In the genomic region with DNA sequence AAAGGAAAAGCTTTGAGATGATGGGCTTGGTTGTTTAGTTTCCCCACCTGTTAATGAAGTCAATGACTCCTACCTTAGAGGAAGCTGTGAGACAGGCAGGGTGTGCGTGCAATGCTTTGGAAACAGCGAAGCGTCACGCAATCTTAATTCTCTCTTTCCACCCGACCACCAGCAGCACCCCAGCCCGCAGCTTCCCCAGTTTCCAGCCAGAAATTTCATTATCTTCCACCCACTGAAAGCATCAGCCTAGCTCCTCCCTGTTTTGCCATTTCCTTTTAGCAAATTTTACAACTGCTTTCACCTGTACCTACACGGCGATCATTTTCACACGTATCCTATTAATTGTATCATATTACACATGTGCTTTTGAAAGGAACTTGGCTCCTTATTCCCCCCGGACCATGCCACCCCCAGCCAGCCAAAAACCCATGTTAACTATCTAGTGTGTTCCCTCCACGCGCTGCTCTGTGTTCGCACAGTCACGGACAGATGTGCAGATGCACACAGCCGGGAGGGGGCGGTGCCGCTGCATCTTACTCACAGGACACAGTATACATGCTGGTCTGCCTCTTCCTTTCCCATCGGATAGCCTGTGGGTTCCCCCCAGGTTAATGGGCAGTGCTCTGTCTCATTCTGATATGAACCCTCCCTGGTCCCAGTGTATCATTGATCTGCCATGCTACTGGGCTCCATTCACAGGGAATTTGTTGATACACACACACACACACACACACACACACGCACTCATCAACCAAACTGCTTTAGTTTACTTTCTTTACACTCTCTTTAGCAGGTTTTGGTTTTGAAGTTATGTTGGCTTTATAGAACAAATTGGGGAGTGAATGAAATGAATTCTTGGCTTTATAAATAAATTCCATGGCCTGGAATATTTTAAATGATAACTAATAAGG, we compare ENCODE assay signal across 8 cellular contexts. TPM values are rescaled to one million over a fixed set of nuclear protein-coding genes. Genes with fewer than 3 reads are reported as not detected.
DNase-seq lines count a peak whose midpoint lies in the region; ATAC-seq, FAIRE-seq and TF ChIP-seq lines count a peak whose summit lies in the region.

No MANE protein-coding gene starts in this region.

- H3K27me3 ChIP-seq in esophagus muscularis mucosa (no peaks in the 10 kb centered on the region), parathyroid adenoma (ENCODE audit: control insufficient read depth, insufficient read depth, low read length) (no peaks in the 10 kb centered on the region)

- peak; percentile 99 to 100 for ATAC-seq in A549

- H3K79me2 ChIP-seq in parathyroid adenoma: no peaks in the 10 kb centered on the region

- peak; percentile 80 for TF ChIP-seq CTCF in A549 (IDR thresholded peaks at IDR 0.05)
- peak in 2 of 3 experiments; percentile 28 to 47 for TF ChIP-seq CTCF in esophagus muscularis mucosa (IDR thresholded peaks at IDR 0.05)
- peak; percentile 40 for TF ChIP-seq CTCF in parathyroid adenoma (IDR thresholded peaks at IDR 0.05)

- TF ChIP-seq EP300 in A549 (IDR thresholded peaks at IDR 0.05) (no peak), esophagus muscularis mucosa (IDR thresholded peaks at IDR 0.05) (no peak)

- peak; percentile 65 to 79 for DNase-seq in A549 (ENCODE audit: low read depth in 1 of 2, low spot score in 1 of 2)
- no peak for DNase-seq in GM18507 (ENCODE audit: extremely low spot score, insufficient read length, low read depth)
- peak; percentile 73 for DNase-seq in HK-2 (ENCODE audit: unreplicated experiment)
- DNase-seq in NOMO-1 treated with DMSO at 0.1 percent for 48 hours (lab: John Stamatoyannopoulos, UW; ENCODE audit: unreplicated experiment): peak; percentile 45
- DNase-seq in activated CD8-positive, alpha-beta memory T cell treated with anti-CD3 and anti-CD28 coated beads, Interleukin-2, amount 50 U/mL, for 4 hours: peak; percentile 46
- DNase-seq in esophagus muscularis mucosa (ENCODE audit: extremely low spot score): peak; percentile 91
- DNase-seq in epidermal melanocyte (ENCODE audit: insufficient read length, low spot score): no peak

- H2AFZ ChIP-seq in parathyroid adenoma: peak overlapping the region; percentile 22

- no peak overlapping the region for H3K4me3 ChIP-seq in A549
- H3K4me3 ChIP-seq in esophagus muscularis mucosa: no peak overlapping the region
- no peak overlapping the region for H3K4me3 ChIP-seq in parathyroid adenoma (ENCODE audit: low read depth, low read length)

- TF ChIP-seq RAD21 in A549 (conservative IDR thresholded peaks at IDR 0.05 in 1 of 2, IDR thresholded peaks at IDR 0.05 in 1 of 2): peak; percentile 95 to 97

- CTCF ChIA-PET in A549 (lab: Yijun Ruan, JAX): interaction anchor here (0.6 to 1.5 kb wide), 47 partner anchors 9 to 456 kb away, joined by 3 to 12 read pairs (median 4); a partner anchor contains a TSS

- H3K4me2 ChIP-seq in A549: peak overlapping the region; percentile 30
- H3K4me2 ChIP-seq in parathyroid adenoma (ENCODE audit: low read length): no peak overlapping the region

- FAIRE-seq in A549 (lab: Jason Lieb, UNC): no peak
- FAIRE-seq in GM18507 (lab: Jason Lieb, UNC): peak; percentile 44

- TF ChIP-seq POLR2A in A549 (IDR thresholded peaks at IDR 0.05; ENCODE audit: low read length): no peak
- no peak for TF ChIP-seq POLR2A in esophagus muscularis mucosa (IDR thresholded peaks at IDR 0.05; ENCODE audit: low read depth)

- POLR2A ChIA-PET in A549 (lab: Yijun Ruan, JAX): no interaction called here

- no peak overlapping the region for H3K9ac ChIP-seq in parathyroid adenoma

- 0 out of 3 replicates have a peak, but pooled peaks cover 5% of the 10 kb centered on the region for H3K9me3 ChIP-seq in A549
- H3K9me3 ChIP-seq in esophagus muscularis mucosa: no peaks in the 10 kb centered on the region
- no peaks in the 10 kb centered on the region for H3K9me3 ChIP-seq in parathyroid adenoma (ENCODE audit: control insufficient read depth, low read length)

- H3K4me1 ChIP-seq in A549 (no peaks in the 10 kb centered on the region), esophagus muscularis mucosa (peaks cover 0 to 15% (median 10%) of the 10 kb centered on the region in 4 donors), parathyroid adenoma (no peaks in the 10 kb centered on the region)

- WGBS in A549 (ENCODE audit: missing lambda C conversion rate): 32% methylated on average over 19 of the region's 19 CpGs
- WGBS in esophagus muscularis mucosa: 83% methylated on average over 19 of the region's 19 CpGs

- intact Hi-C loops in esophagus muscularis mucosa (cut with DNase I): no loop called here

- no peaks in the 10 kb centered on the region for H3K36me3 ChIP-seq in esophagus muscularis mucosa
- no peaks in the 10 kb centered on the region for H3K36me3 ChIP-seq in parathyroid adenoma (ENCODE audit: control insufficient read depth, insufficient read depth, low read length)

- H3K27ac ChIP-seq in A549: no peak overlapping the region
- H3K27ac ChIP-seq in esophagus muscularis mucosa (replicated peaks in 1 of 4): no peak overlapping the region
- H3K27ac ChIP-seq in parathyroid adenoma: no peak overlapping the region

TF ChIP-seq in A549, 52 proteins besides CTCF, POLR2A, EP300 and RAD21:
- TF ChIP-seq, protein P1, sequence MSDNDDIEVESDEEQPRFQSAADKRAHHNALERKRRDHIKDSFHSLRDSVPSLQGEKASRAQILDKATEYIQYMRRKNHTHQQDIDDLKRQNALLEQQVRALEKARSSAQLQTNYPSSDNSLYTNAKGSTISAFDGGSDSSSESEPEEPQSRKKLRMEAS (IDR thresholded peaks at IDR 0.05): peak; percentile 39; the same call in 1 of the 2 replicates
- TF ChIP-seq CBX2 (IDR thresholded peaks at IDR 0.05; ENCODE audit: borderline replicate concordance, low read depth) (no peak), NPAS2 (CRISPR knock-in tag; IDR thresholded peaks at IDR 0.05; ENCODE audit: borderline replicate concordance) (no peak), ZSCAN20 (CRISPR knock-in tag; IDR thresholded peaks at IDR 0.05) (no peak), EHMT2 (IDR thresholded peaks at IDR 0.05; ENCODE audit: low read depth) (no peak), POLR2AphosphoS2 (conservative IDR thresholded peaks at IDR 0.05; ENCODE audit: low read length) (no peak), CEBPB (IDR thresholded peaks at IDR 0.05) (no peak), JUN (IDR thresholded peaks at IDR 0.05) (no peak), HOXA7 (CRISPR knock-in tag; IDR thresholded peaks at IDR 0.05) (no peak), MAZ (IDR thresholded peaks at IDR 0.05; ENCODE audit: borderline replicate concordance, low read depth, low read length) (no peak), ESRRA (IDR thresholded peaks at IDR 0.05; ENCODE audit: borderline replicate concordance, low read length) (no peak), SMC3 (IDR thresholded peaks at IDR 0.05) (peak; percentile 90)
- TF ChIP-seq, protein P2, sequence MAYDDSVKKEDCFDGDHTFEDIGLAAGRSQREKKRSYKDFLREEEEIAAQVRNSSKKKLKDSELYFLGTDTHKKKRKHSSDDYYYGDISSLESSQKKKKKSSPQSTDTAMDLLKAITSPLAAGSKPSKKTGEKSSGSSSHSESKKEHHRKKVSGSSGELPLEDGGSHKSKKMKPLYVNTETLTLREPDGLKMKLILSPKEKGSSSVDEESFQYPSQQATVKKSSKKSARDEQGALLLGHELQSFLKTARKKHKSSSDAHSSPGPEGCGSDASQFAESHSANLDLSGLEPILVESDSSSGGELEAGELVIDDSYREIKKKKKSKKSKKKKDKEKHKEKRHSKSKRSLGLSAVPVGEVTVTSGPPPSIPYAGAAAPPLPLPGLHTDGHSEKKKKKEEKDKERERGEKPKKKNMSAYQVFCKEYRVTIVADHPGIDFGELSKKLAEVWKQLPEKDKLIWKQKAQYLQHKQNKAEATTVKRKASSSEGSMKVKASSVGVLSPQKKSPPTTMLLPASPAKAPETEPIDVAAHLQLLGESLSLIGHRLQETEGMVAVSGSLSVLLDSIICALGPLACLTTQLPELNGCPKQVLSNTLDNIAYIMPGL (CRISPR knock-in tag; IDR thresholded peaks at IDR 0.05; ENCODE audit: borderline replicate concordance): no peak
- TF ChIP-seq, protein P3, sequence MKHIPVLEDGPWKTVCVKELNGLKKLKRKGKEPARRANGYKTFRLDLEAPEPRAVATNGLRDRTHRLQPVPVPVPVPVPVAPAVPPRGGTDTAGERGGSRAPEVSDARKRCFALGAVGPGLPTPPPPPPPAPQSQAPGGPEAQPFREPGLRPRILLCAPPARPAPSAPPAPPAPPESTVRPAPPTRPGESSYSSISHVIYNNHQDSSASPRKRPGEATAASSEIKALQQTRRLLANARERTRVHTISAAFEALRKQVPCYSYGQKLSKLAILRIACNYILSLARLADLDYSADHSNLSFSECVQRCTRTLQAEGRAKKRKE (CRISPR knock-in tag; IDR thresholded peaks at IDR 0.05; ENCODE audit: low read depth): no peak

RNA-seq across cellular contexts. Expression of a gene that starts 22.4 kb away (rescaled TPM):
- 2.2 TPM in 2 replicates for polyA plus RNA-seq in A549 (2011; rRNA removed)
- polyA plus RNA-seq in A549 (2012; cell fraction: cytosol; rRNA removed): 1.1 and 1.6 TPM in 2 replicates
- polyA plus RNA-seq in A549 (2012; cell fraction: nucleus; rRNA removed): 1.8 and 2.8 TPM in 2 replicates
- polyA plus RNA-seq in A549 (2017; fragmentation: RNase III; extraction: RNeasy Plus Mini Kit Qiagen cat#74134 plus additional on column Dnase treatment): 3.0 to 5.5 TPM (median 4.6 TPM) in 3 replicates
- 1.1 and 1.8 TPM in 2 replicates for polyA minus RNA-seq in A549 (2011; rRNA and poly(A)+ RNA removed)
- under 1 TPM in 2 of 4 donors, not detected in 2; under 0.01 to 0.26 TPM for total RNA-seq in esophagus muscularis mucosa

Comparison
In these comparisons a context has a peak if more than half of its experiments do, and no peak if none do; other contexts are left out.
1. DNase-seq: peak in A549 (2 of 2), HK-2 (single experiment), NOMO-1 treated with DMSO at 0.1 percent for 48 hours (single experiment), activated CD8-positive, alpha-beta memory T cell treated with anti-CD3 and anti-CD28 coated beads, Interleukin-2, amount 50 U/mL, for 4 hours (single experiment) and esophagus muscularis mucosa (single experiment); none in GM18507 (single experiment) and epidermal melanocyte (single experiment).
2. Peak in every context shown above with its lines, with median percentiles within 50 percentile points of each other: CTCF ChIP-seq.